Comparison of ENCODE assay signal across 14 cellular contexts in genomic region chr11:84260862-84261261, GRCh38.
"Had no signal": no experiment of that assay in that cellular context is flagged by ENCODE, and none has a peak within 500 bp of the region (broad histone marks: within the 10 kb centered on the region; RNA-seq: fewer than 3 reads in every experiment).

No MANE protein-coding gene starts in this region.

- DNase-seq: activated CD4-positive, alpha-beta T cell treated with anti-CD3 and anti-CD28 coated beads for 4 hours; activated naive CD4-positive, alpha-beta T cell treated with anti-CD3 and anti-CD28 coated beads for 36 hours; activated T-cell treated with anti-CD3 and anti-CD28 coated beads for 4 hours; adrenal gland; heart right ventricle; psoas muscle; stimulated activated CD4-positive, alpha-beta T cell treated with anti-CD3 and anti-CD28 coated beads, Interleukin-15, amount 100 ng/mL, for 24 hours; stimulated activated CD4-positive, alpha-beta T cell treated with anti-CD3 and anti-CD28 coated beads, Interleukin-4, amount 100 ng/mL, for 24 hours; stimulated activated naive CD8-positive, alpha-beta T cell treated with anti-CD3 and anti-CD28 coated beads, Interleukin-15, amount 100 ng/mL, for 72 hours; T-helper 1 cell; thyroid gland had no signal

- ATAC-seq: activated T-helper 17 cell treated with anti-CD3 and anti-CD28 coated beads, Interleukin-2, amount 50 U/mL, for 72 hours; heart right ventricle; psoas muscle; stimulated activated naive CD8-positive, alpha-beta T cell treated with anti-CD3 and anti-CD28 coated beads, Interleukin-15, amount 100 ng/mL, for 72 hours had no signal

- H3K27ac ChIP-seq: adrenal gland, breast epithelium, heart right ventricle, psoas muscle, thyroid gland, VCaP had no signal
